ENCODE assay signal across 1 cellular context in genomic region chr1:42930178-42931107, GRCh38.
TF ChIP-seq lines count a peak whose summit lies in the region.

No MANE protein-coding gene starts in this region.

TF ChIP-seq in IMR-90, 13 proteins besides CTCF, POLR2A, EP300 and RAD21 (continued from another document):
- no peak for TF ChIP-seq ELK1 (IDR thresholded peaks at IDR 0.05; ENCODE audit: borderline replicate concordance, low read depth, low read length)
- TF ChIP-seq RFX5 (IDR thresholded peaks at IDR 0.05; ENCODE audit: low read depth, low read length): no peak
- no peak for TF ChIP-seq SMC3 (IDR thresholded peaks at IDR 0.05; ENCODE audit: low read depth, low read length)
- no peak for TF ChIP-seq BHLHE40 (IDR thresholded peaks at IDR 0.05; ENCODE audit: low read depth, low read length)
- no peak for TF ChIP-seq NFE2L2 (IDR thresholded peaks at IDR 0.05; ENCODE audit: low read depth, low read length)
- TF ChIP-seq USF2 (IDR thresholded peaks at IDR 0.05; ENCODE audit: low read depth, low read length): no peak
- no peak for TF ChIP-seq RCOR1 (IDR thresholded peaks at IDR 0.05; ENCODE audit: insufficient replicate concordance, low read length)
- no peak for TF ChIP-seq FOS (IDR thresholded peaks at IDR 0.05; ENCODE audit: low read depth, low read length)
